ENCODE assay signal across 37 cellular contexts in the genomic region with DNA sequence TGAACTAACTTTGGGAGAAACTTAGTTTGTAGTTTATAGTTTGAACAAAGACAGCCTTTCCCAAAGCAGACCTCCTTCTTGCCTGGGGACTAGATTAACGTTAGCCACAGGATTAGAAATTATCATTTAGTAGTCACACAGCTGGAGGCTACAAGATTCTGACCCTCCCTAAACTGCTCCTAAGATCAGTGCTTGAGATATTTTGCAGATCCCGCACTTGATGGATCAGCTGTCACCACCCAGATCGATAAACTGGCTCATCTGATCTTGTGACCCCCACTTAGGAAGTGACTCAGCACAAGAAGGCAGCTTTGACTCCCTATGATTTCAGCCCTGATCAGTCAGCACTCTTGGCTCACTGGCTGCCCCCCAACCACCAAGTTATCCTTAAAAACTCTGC. TPM values are rescaled to one million over a fixed set of nuclear protein-coding genes. Genes with fewer than 3 reads are reported as not detected.
"Had no signal": no experiment of that assay in that cellular context is flagged by ENCODE, and none has a peak within 500 bp of the region (broad histone marks: within the 10 kb centered on the region; RNA-seq: fewer than 3 reads in every experiment).

No MANE protein-coding gene starts in this region.

- H3K4me1 Mint-ChIP-seq: activated CD4-positive, alpha-beta memory T cell treated with anti-CD3 and anti-CD28 coated beads, Interleukin-2, amount 10 ng/mL, durations not matched to agents 7 days and 5 days; activated CD4-positive, alpha-beta T cell treated with anti-CD3 and anti-CD28 coated beads, Interleukin-2, amount 10 ng/mL, durations not matched to agents 24 days and 14 days; activated naive CD4-positive, alpha-beta T cell treated with anti-CD3 and anti-CD28 coated beads, Interleukin-2, amount 10 ng/mL, durations not matched to agents 7 days and 5 days; activated naive CD8-positive, alpha-beta T cell treated with anti-CD3 and anti-CD28 coated beads, Interleukin-2, amount 10 ng/mL, durations not matched to agents 7 days and 5 days; nephron progenitor cell; stimulated activated effector memory CD8-positive, alpha-beta T cell treated with anti-CD3 and anti-CD28 coated beads, Interleukin-12 subunit alpha, Interleukin-12 subunit beta, amount 100 ng/mL, for 72 hours had no signal

- DNase-seq: activated CD4-positive, alpha-beta memory T cell treated with anti-CD3 and anti-CD28 coated beads, Interleukin-2, amount 10 ng/mL, durations not matched to agents 7 days and 5 days; activated CD4-positive, alpha-beta T cell treated with anti-CD3 and anti-CD28 coated beads, Interleukin-2, amount 10 ng/mL, durations not matched to agents 24 days and 14 days; activated CD8-positive, alpha-beta memory T cell treated with anti-CD3 and anti-CD28 coated beads, Interleukin-2, amount 50 U/mL, for 48 hours; activated gamma-delta T cell; activated naive CD4-positive, alpha-beta T cell treated with anti-CD3 and anti-CD28 coated beads, Interleukin-2, amount 10 ng/mL, durations not matched to agents 7 days and 5 days; activated naive CD8-positive, alpha-beta T cell treated with anti-CD3 and anti-CD28 coated beads, Interleukin-2, amount 10 ng/mL, durations not matched to agents 7 days and 5 days; activated T-cell treated with anti-CD3 and anti-CD28 coated beads, Interleukin-2, amount 50 U/mL, for 24 hours; brain microvascular endothelial cell; effector memory CD8-positive, alpha-beta T cell; foreskin melanocyte; heart right ventricle; left ventricle myocardium inferior; mesendoderm; nephron progenitor cell; ovary; sigmoid colon; small intestine; stimulated activated CD4-positive, alpha-beta T cell treated with anti-CD3 and anti-CD28 coated beads, Interleukin-4, amount 100 ng/mL, for 24 hours; T-helper 9 cell; trophoblast cell; uterus; WERI-Rb-1 had no signal

- H3K27ac Mint-ChIP-seq: activated CD4-positive, alpha-beta memory T cell treated with anti-CD3 and anti-CD28 coated beads, Interleukin-2, amount 10 ng/mL, durations not matched to agents 7 days and 5 days; activated CD4-positive, alpha-beta T cell treated with anti-CD3 and anti-CD28 coated beads, Interleukin-2, amount 10 ng/mL, durations not matched to agents 24 days and 14 days; activated naive CD4-positive, alpha-beta T cell treated with anti-CD3 and anti-CD28 coated beads, Interleukin-2, amount 10 ng/mL, durations not matched to agents 7 days and 5 days; activated naive CD8-positive, alpha-beta T cell treated with anti-CD3 and anti-CD28 coated beads, Interleukin-2, amount 10 ng/mL, durations not matched to agents 7 days and 5 days; activated T-cell treated with anti-CD3 and anti-CD28 coated beads, Interleukin-2, amount 50 U/mL, for 24 hours; effector memory CD8-positive, alpha-beta T cell; nephron progenitor cell; stimulated activated effector memory CD8-positive, alpha-beta T cell treated with anti-CD3 and anti-CD28 coated beads, Interleukin-12 subunit alpha, Interleukin-12 subunit beta, amount 100 ng/mL, for 72 hours; stimulated activated naive CD8-positive, alpha-beta T cell treated with anti-CD3 and anti-CD28 coated beads, Interleukin-15, Interleukin-2, amounts not matched to agents 100 ng/mL and 50 ng/mL, for 24 hours; T-helper 1 cell treated with Interleukin-12 subunit alpha and Interleukin-12 subunit beta and Interleukin-4 antibody, amounts not matched to agents 30 μg/mL and 1 μg/mL, for 36 hours had no signal

- H3K9me3 ChIP-seq: ovary, prostate gland, sigmoid colon, thoracic aorta, uterus had no signal

- H3K36me3 ChIP-seq: brain microvascular endothelial cell, heart right ventricle, left ventricle myocardium inferior, ovary, prostate gland, sigmoid colon, thoracic aorta, uterus, WERI-Rb-1 had no signal

- H3K9me3 Mint-ChIP-seq: activated CD4-positive, alpha-beta memory T cell treated with anti-CD3 and anti-CD28 coated beads, Interleukin-2, amount 10 ng/mL, durations not matched to agents 7 days and 5 days; activated CD4-positive, alpha-beta T cell treated with anti-CD3 and anti-CD28 coated beads, Interleukin-2, amount 10 ng/mL, durations not matched to agents 24 days and 14 days; activated naive CD4-positive, alpha-beta T cell treated with anti-CD3 and anti-CD28 coated beads, Interleukin-2, amount 10 ng/mL, durations not matched to agents 7 days and 5 days; activated naive CD8-positive, alpha-beta T cell treated with anti-CD3 and anti-CD28 coated beads, Interleukin-2, amount 10 ng/mL, durations not matched to agents 7 days and 5 days; activated T-cell treated with anti-CD3 and anti-CD28 coated beads, Interleukin-2, amount 50 U/mL, for 24 hours; effector memory CD8-positive, alpha-beta T cell; nephron progenitor cell; stimulated activated effector memory CD8-positive, alpha-beta T cell treated with anti-CD3 and anti-CD28 coated beads, Interleukin-12 subunit alpha, Interleukin-12 subunit beta, amount 100 ng/mL, for 72 hours; stimulated activated naive CD8-positive, alpha-beta T cell treated with anti-CD3 and anti-CD28 coated beads, Interleukin-15, Interleukin-2, amounts not matched to agents 100 ng/mL and 50 ng/mL, for 24 hours; T-helper 1 cell treated with Interleukin-12 subunit alpha and Interleukin-12 subunit beta and Interleukin-4 antibody, amounts not matched to agents 30 μg/mL and 1 μg/mL, for 36 hours had no signal

- H3K4me3 ChIP-seq: coronary artery, heart right ventricle, left ventricle myocardium inferior, lung, ovary, prostate gland, sigmoid colon, thoracic aorta, uterus had no signal

- H3K4me3 Mint-ChIP-seq: activated CD4-positive, alpha-beta memory T cell treated with anti-CD3 and anti-CD28 coated beads, Interleukin-2, amount 10 ng/mL, durations not matched to agents 7 days and 5 days; activated CD4-positive, alpha-beta T cell treated with anti-CD3 and anti-CD28 coated beads, Interleukin-2, amount 10 ng/mL, durations not matched to agents 24 days and 14 days; activated naive CD4-positive, alpha-beta T cell treated with anti-CD3 and anti-CD28 coated beads, Interleukin-2, amount 10 ng/mL, durations not matched to agents 7 days and 5 days; activated naive CD8-positive, alpha-beta T cell treated with anti-CD3 and anti-CD28 coated beads, Interleukin-2, amount 10 ng/mL, durations not matched to agents 7 days and 5 days; activated T-cell treated with anti-CD3 and anti-CD28 coated beads, Interleukin-2, amount 50 U/mL, for 24 hours; effector memory CD8-positive, alpha-beta T cell; nephron progenitor cell; stimulated activated effector memory CD8-positive, alpha-beta T cell treated with anti-CD3 and anti-CD28 coated beads, Interleukin-12 subunit alpha, Interleukin-12 subunit beta, amount 100 ng/mL, for 72 hours; stimulated activated naive CD8-positive, alpha-beta T cell treated with anti-CD3 and anti-CD28 coated beads, Interleukin-15, Interleukin-2, amounts not matched to agents 100 ng/mL and 50 ng/mL, for 24 hours; T-helper 1 cell treated with Interleukin-12 subunit alpha and Interleukin-12 subunit beta and Interleukin-4 antibody, amounts not matched to agents 30 μg/mL and 1 μg/mL, for 36 hours had no signal

- H3K27me3 ChIP-seq: brain microvascular endothelial cell, ovary, sigmoid colon, uterus had no signal

- H3K27ac ChIP-seq: brain microvascular endothelial cell, coronary artery, heart right ventricle, left ventricle myocardium inferior, ovary, prostate gland, sigmoid colon, thoracic aorta, uterus, WERI-Rb-1 had no signal

- H3K36me3 Mint-ChIP-seq: activated naive CD4-positive, alpha-beta T cell treated with anti-CD3 and anti-CD28 coated beads, Interleukin-2, amount 10 ng/mL, durations not matched to agents 7 days and 5 days; activated naive CD8-positive, alpha-beta T cell treated with anti-CD3 and anti-CD28 coated beads, Interleukin-2, amount 10 ng/mL, durations not matched to agents 7 days and 5 days; stimulated activated effector memory CD8-positive, alpha-beta T cell treated with anti-CD3 and anti-CD28 coated beads, Interleukin-12 subunit alpha, Interleukin-12 subunit beta, amount 100 ng/mL, for 72 hours had no signal

- H3K4me1 ChIP-seq: prostate gland, sigmoid colon, uterus had no signal

RNA-seq across cellular contexts. Expression of a gene that starts 1.6 kb away (rescaled TPM):
- total RNA-seq: activated CD4-positive, alpha-beta memory T cell treated with anti-CD3 and anti-CD28 coated beads, Interleukin-2, amount 10 ng/mL, durations not matched to agents 7 days and 5 days; activated CD4-positive, alpha-beta T cell treated with anti-CD3 and anti-CD28 coated beads, Interleukin-2, amount 10 ng/mL, durations not matched to agents 24 days and 14 days; activated naive CD8-positive, alpha-beta T cell treated with anti-CD3 and anti-CD28 coated beads, Interleukin-2, amount 10 ng/mL, durations not matched to agents 7 days and 5 days; astrocyte; cardiac septum; cerebellum; fibroblast of lung; glomerular endothelial cell; heart right ventricle; left ventricle myocardium inferior; lung; mucosa of gallbladder; ovary; prostate gland; sigmoid colon; subcutaneous adipose tissue; thoracic aorta; uterus had no signal
- polyA plus RNA-seq: esophagus, fibroblast of lung, heart right ventricle, lung, ovary, sigmoid colon, small intestine had no signal
